9 cellular contexts compared by ENCODE assay signal in genomic region chr12:96368233-96368632, GRCh38. TPM values are rescaled to one million over a fixed set of nuclear protein-coding genes. Genes with fewer than 3 reads are reported as not detected.
A peak's percentile ranks its signal among the peaks of the same experiment; 100 is the strongest.
DNase-seq lines count a peak whose midpoint lies in the region; ATAC-seq lines count a peak whose summit lies in the region.
"Had no signal": no experiment of that assay in that cellular context is flagged by ENCODE, and none has a peak within 500 bp of the region (broad histone marks: within the 10 kb centered on the region; RNA-seq: fewer than 3 reads in every experiment).

No MANE protein-coding gene starts in this region.

- peaks cover 5% of the 10 kb centered on the region for H3K79me1 ChIP-seq in mesendoderm (ENCODE audit: low read length)

- no peak overlapping the region for H3K27ac ChIP-seq in mesendoderm (ENCODE audit: low read depth, low read length)

- H2AK5ac ChIP-seq in mesendoderm (ENCODE audit: low read length), result no peak overlapping the region

- no peak overlapping the region for H2BK15ac ChIP-seq in mesendoderm (replicated peaks; ENCODE audit: low read depth)

- peaks cover 2% of the 10 kb centered on the region for H3K4me1 ChIP-seq in mesendoderm (ENCODE audit: control insufficient read depth, low read depth, low read length)

- no peak overlapping the region for H3K9ac ChIP-seq in mesendoderm (ENCODE audit: low read length)

- H4K8ac ChIP-seq in mesendoderm (ENCODE audit: low read depth, low read length), result no peak overlapping the region

- H3K79me2 ChIP-seq in mesendoderm (ENCODE audit: control insufficient read depth, insufficient read depth, low read length), result peaks cover 18% of the 10 kb centered on the region

- H2BK120ac ChIP-seq in mesendoderm (ENCODE audit: low read depth, low read length), result no peak overlapping the region

- H4K5ac ChIP-seq in mesendoderm (ENCODE audit: low read length), result no peak overlapping the region

- DNase-seq in Ammon's horn (ENCODE audit: low spot score) (peak; percentile 77), NCI-H1105 treated with DMSO at 0.1 percent for 48 hours (lab: John Stamatoyannopoulos, UW) (peak; percentile 58), dermis microvascular lymphatic vessel endothelial cell (ENCODE audit: low read depth in 2 of 2) (peak; percentile 90), mesendoderm (peak; percentile 25), SIG-M5 treated with dmso at 0.1 percent for 504 hours (lab: John Stamatoyannopoulos, UW; ENCODE audit: unreplicated experiment) (no peak)
- DNase-seq in activated CD8-positive, alpha-beta memory T cell treated with anti-CD3 and anti-CD28 coated beads for 24 hours, result no peak
- DNase-seq in effector CD8-positive, alpha-beta T cell (lab: John Stamatoyannopoulos, UW), result no peak
- DNase-seq: GOT3 had no signal

- WGBS in mesendoderm (ENCODE audit: extremely low coverage, insufficient coverage, low lambda C conversion rate), result no CpG with 5 or more reads among the region's 2 CpGs

- H3K27me3 ChIP-seq in mesendoderm (ENCODE audit: insufficient read depth, low read length, poor library complexity), result no peaks in the 10 kb centered on the region

- H3K4me3 ChIP-seq in mesendoderm (ENCODE audit: low read length), result no peak overlapping the region

- no peak overlapping the region for H3K18ac ChIP-seq in mesendoderm (ENCODE audit: low read length)

- ATAC-seq in HG02763 (IDR thresholded peaks at IDR 0.05; ENCODE audit: unreplicated experiment), result no peak

- no peak overlapping the region for H3K4ac ChIP-seq in mesendoderm (ENCODE audit: low read depth, low read length)

- H3K23ac ChIP-seq in mesendoderm (ENCODE audit: low read length), result no peak overlapping the region

- H3K4me2 ChIP-seq in mesendoderm (ENCODE audit: low read length), result no peak overlapping the region

- H3K56ac ChIP-seq in mesendoderm (ENCODE audit: low read length), result no peak overlapping the region

- no peak overlapping the region for H2BK5ac ChIP-seq in mesendoderm (ENCODE audit: low read length)

- H3K36me3 ChIP-seq in mesendoderm (ENCODE audit: control insufficient read depth, insufficient read depth, low read length), result no peaks in the 10 kb centered on the region

RNA-seq across cellular contexts. Expression of gene CDK17, which starts 32.0 kb away (rescaled TPM):
- total RNA-seq in dermis microvascular lymphatic vessel endothelial cell, result 99.9 and 131 TPM in 2 replicates
- 12.7 TPM for polyA plus RNA-seq in mesendoderm (2013, experiment 1 of 2)
- polyA plus RNA-seq in mesendoderm (2013, experiment 2 of 2), result 12.7 TPM

Comparison
In these comparisons a context has a peak if more than half of its experiments do, and no peak if none do; other contexts are left out.
1. DNase-seq: peak in Ammon's horn (single experiment), NCI-H1105 treated with DMSO at 0.1 percent for 48 hours (single experiment), dermis microvascular lymphatic vessel endothelial cell (2 of 2) and mesendoderm (single experiment); none in activated CD8-positive, alpha-beta memory T cell treated with anti-CD3 and anti-CD28 coated beads for 24 hours (single experiment), SIG-M5 treated with dmso at 0.1 percent for 504 hours (single experiment) and effector CD8-positive, alpha-beta T cell (single experiment).